Comparison of ENCODE assay signal across 12 cellular contexts in the genomic region with DNA sequence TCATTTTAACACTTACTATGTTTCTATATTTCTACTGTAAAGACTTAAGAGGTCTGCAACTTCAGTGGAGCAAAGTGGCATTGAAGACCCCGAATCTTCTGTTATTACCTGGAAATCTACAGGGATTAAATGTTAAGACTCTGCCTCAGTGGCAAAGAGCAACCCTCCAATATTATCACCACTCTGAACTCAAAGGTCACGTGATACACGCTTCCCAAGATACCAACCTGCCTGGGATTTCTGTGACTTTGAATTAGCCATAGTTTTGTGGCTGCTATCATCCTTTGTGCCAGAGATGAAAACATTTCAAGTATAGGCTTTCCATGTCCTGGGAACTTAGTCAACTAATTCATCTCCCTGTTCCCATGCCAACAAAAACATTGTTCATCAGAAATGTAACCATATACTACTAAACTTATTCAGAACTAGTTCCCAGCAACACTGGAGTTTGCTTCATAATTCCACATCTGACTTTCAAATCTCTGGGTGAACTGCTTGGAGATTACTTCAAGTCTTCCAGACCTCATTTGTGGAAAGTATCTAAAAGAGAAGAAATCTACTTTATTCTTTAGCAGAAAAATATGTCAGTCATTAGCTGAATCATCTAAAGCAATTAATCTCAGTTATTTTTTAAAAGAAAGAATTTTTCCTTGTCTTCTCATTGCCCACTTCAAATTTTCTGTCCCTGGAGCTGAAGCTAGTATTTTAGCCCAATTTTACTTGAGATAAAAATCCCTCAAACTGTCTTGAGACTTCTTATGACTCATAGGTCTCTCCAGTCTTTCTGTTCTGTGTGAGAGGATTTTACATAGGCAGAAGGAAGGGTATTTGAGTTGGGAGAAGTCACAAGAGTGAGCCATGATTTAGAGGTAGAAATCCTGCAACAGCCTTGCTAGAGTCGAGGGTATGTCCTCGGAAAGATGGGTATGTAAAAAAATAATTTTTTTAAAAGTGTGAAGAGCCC.
DNase-seq lines count a peak whose midpoint lies in the region; ATAC-seq and TF ChIP-seq lines count a peak whose summit lies in the region.
"Had no signal": no experiment of that assay in that cellular context is flagged by ENCODE, and none has a peak within 500 bp of the region (broad histone marks: within the 10 kb centered on the region; RNA-seq: fewer than 3 reads in every experiment).

No MANE protein-coding gene starts in this region.

- no peak for TF ChIP-seq CTCF in AG09309 (IDR thresholded peaks at IDR 0.05; ENCODE audit: control insufficient read depth, insufficient read depth, low read depth, low read length, missing control alignments)

- H3K4me3 ChIP-seq in AG09309 (ENCODE audit: control insufficient read depth, low read depth, low read length) = no peak overlapping the region
- H3K4me3 ChIP-seq: neural progenitor cell had no signal

- DNase-seq in AG09309 (ENCODE audit: low read depth) (peak; percentile 52), NCI-H226 (peak; percentile 30), dermis blood vessel endothelial cell (peak; percentile 58), myocyte (ENCODE audit: low read depth) (peak; percentile 76), iPS-NIHi11 (ENCODE audit: low spot score) (no peak), NOMO-1 treated with DMSO at 0.1 percent for 48 hours (lab: John Stamatoyannopoulos, UW; ENCODE audit: unreplicated experiment) (no peak)
- DNase-seq: CD4-positive, alpha-beta memory T cell; NCI-H526; SHP77 treated with DMSO at 0.1 percent for 48 hours had no signal

- ATAC-seq in GM19324 (IDR thresholded peaks at IDR 0.05; ENCODE audit: low FRiP score, unreplicated experiment) (no peak), GM19452 (IDR thresholded peaks at IDR 0.05; ENCODE audit: unreplicated experiment) (no peak)

Comparison
In these comparisons a context has a peak if more than half of its experiments do, and no peak if none do; other contexts are left out.
1. DNase-seq: peak in AG09309 (single experiment), NCI-H226 (single experiment), dermis blood vessel endothelial cell (single experiment) and myocyte (single experiment); none in iPS-NIHi11 (single experiment) and NOMO-1 treated with DMSO at 0.1 percent for 48 hours (single experiment).